In the genomic region with DNA sequence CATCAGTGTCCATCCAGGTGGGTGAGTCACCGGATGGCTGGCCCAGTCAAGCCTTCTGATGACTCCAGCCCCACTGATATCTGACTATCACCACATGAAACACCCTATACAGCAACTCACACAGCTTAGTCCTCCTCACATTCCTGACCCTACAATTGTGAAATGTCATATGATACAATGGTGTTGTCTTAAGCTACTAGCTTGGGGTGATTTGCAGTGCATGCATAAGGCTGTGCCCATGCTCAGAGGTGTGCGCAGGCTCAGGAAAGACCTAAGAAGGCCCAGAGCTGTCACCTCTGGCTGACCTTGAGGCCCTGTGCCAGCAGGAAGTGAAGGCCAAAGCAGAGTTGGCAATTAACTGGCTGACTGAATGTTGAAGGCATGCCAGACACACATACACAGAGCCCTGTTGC, we compare ENCODE assay signal across 10 cellular contexts.
DNase-seq lines count a peak whose midpoint lies in the region; ATAC-seq and TF ChIP-seq lines count a peak whose summit lies in the region.
"Had no signal": no experiment of that assay in that cellular context is flagged by ENCODE, and none has a peak within 500 bp of the region (broad histone marks: within the 10 kb centered on the region; RNA-seq: fewer than 3 reads in every experiment).

No MANE protein-coding gene starts in this region.

- H3K27me3 Mint-ChIP-seq in dendritic cell treated with granulocyte-macrophage colony-stimulating factor and Interleukin-4, amounts not matched to agents 40 ng/mL and 50 ng/mL, for 4 days: peaks cover under 1% of the 10 kb centered on the region
- peaks cover 3% of the 10 kb centered on the region for H3K27me3 Mint-ChIP-seq in nephron progenitor cell (ENCODE audit: low read depth, poor library complexity)

- H3K4me3 ChIP-seq in GM12865 (ENCODE audit: low read depth, low read length): no peak overlapping the region

- no peaks in the 10 kb centered on the region for H3K36me3 Mint-ChIP-seq in dendritic cell treated with granulocyte-macrophage colony-stimulating factor and Interleukin-4, amounts not matched to agents 40 ng/mL and 50 ng/mL, for 4 days (ENCODE audit: low read depth)
- no peaks in the 10 kb centered on the region for H3K36me3 Mint-ChIP-seq in nephron progenitor cell (ENCODE audit: low read depth)

- no peak overlapping the region for H3K4me3 Mint-ChIP-seq in dendritic cell treated with granulocyte-macrophage colony-stimulating factor and Interleukin-4, amounts not matched to agents 40 ng/mL and 50 ng/mL, for 4 days
- no peak overlapping the region for H3K4me3 Mint-ChIP-seq in nephron progenitor cell

- no peak for ATAC-seq in GM18909 (IDR thresholded peaks at IDR 0.05; ENCODE audit: poor library complexity, unreplicated experiment)
- no peak for ATAC-seq in HG02970 (IDR thresholded peaks at IDR 0.05; ENCODE audit: low FRiP score, unreplicated experiment)

- intact Hi-C loops in dendritic cell treated with granulocyte-macrophage colony-stimulating factor and Interleukin-4, amounts not matched to agents 40 ng/mL and 50 ng/mL, for 4 days (cut with micrococcal nuclease): no loop called here

- peak; percentile 32 for DNase-seq in GM12865 (ENCODE audit: low read depth)
- DNase-seq in NCI-H2196 (lab: John Stamatoyannopoulos, UW; ENCODE audit: unreplicated experiment): peak; percentile 53
- DNase-seq in non-pigmented ciliary epithelial cell (ENCODE audit: low read depth): peak; percentile 11
- DNase-seq in NCI-H2171 (lab: John Stamatoyannopoulos, UW): no peak
- DNase-seq in nephron progenitor cell: no peak
- DNase-seq: activated CD4-positive, alpha-beta T cell treated with anti-CD3 and anti-CD28 coated beads for 4 hours; NCI-H524 treated with DMSO at 0.1 percent for 48 hours had no signal

- TF ChIP-seq CTCF in GM12865 (IDR thresholded peaks at IDR 0.05; ENCODE audit: insufficient read depth, low read depth, low read length, missing control alignments) (no peak), nephron progenitor cell (IDR thresholded peaks at IDR 0.05) (no peak)

- no peaks in the 10 kb centered on the region for H3K9me3 Mint-ChIP-seq in dendritic cell treated with granulocyte-macrophage colony-stimulating factor and Interleukin-4, amounts not matched to agents 40 ng/mL and 50 ng/mL, for 4 days
- no peaks in the 10 kb centered on the region for H3K9me3 Mint-ChIP-seq in nephron progenitor cell

- peaks cover 60% of the 10 kb centered on the region for H3K4me1 Mint-ChIP-seq in dendritic cell treated with granulocyte-macrophage colony-stimulating factor and Interleukin-4, amounts not matched to agents 40 ng/mL and 50 ng/mL, for 4 days (ENCODE audit: low read depth)
- H3K4me1 Mint-ChIP-seq in nephron progenitor cell: peaks cover 34% of the 10 kb centered on the region

- peak overlapping the region; percentile 71 for H3K27ac Mint-ChIP-seq in dendritic cell treated with granulocyte-macrophage colony-stimulating factor and Interleukin-4, amounts not matched to agents 40 ng/mL and 50 ng/mL, for 4 days
- H3K27ac Mint-ChIP-seq in nephron progenitor cell: no peak overlapping the region

Comparison
In these comparisons a context has a peak if more than half of its experiments do, and no peak if none do; other contexts are left out.
1. DNase-seq: peak in GM12865 (single experiment), NCI-H2196 (single experiment) and non-pigmented ciliary epithelial cell (single experiment); none in NCI-H2171 (single experiment) and nephron progenitor cell (single experiment).